Comparison of ENCODE assay signal across 29 cellular contexts in genomic region chr1:76122260-76122659, GRCh38. TPM values are rescaled to one million over a fixed set of nuclear protein-coding genes. Genes with fewer than 3 reads are reported as not detected.
"Had no signal": no experiment of that assay in that cellular context is flagged by ENCODE, and none has a peak within 500 bp of the region (broad histone marks: within the 10 kb centered on the region; RNA-seq: fewer than 3 reads in every experiment).

No MANE protein-coding gene starts in this region.

- H3K27me3 ChIP-seq: ascending aorta, body of pancreas, MG63, SJCRH30 had no signal

- DNase-seq: activated CD4-positive, alpha-beta T cell treated with anti-CD3 and anti-CD28 coated beads for 48 hours; activated CD4-positive, alpha-beta T cell treated with anti-CD3 and anti-CD28 coated beads, Interleukin-2, amount 50 U/mL, for 4 hours; activated CD4-positive, CD25-positive, alpha-beta regulatory T cell treated with anti-CD3 and anti-CD28 coated beads, Interleukin-2, amount 50 U/mL, for 72 hours; activated CD8-positive, alpha-beta T cell treated with anti-CD3 and anti-CD28 coated beads, Interleukin-2, amount 10 ng/mL, durations not matched to agents 7 days and 5 days; activated effector memory CD4-positive, alpha-beta T cell treated with Interleukin-2 at 50 U/mL for 16 hours; activated naive CD4-positive, alpha-beta T cell; activated naive CD8-positive, alpha-beta T cell treated with anti-CD3 and anti-CD28 coated beads, Interleukin-2, amount 50 U/mL, for 24 hours; activated T-cell treated with anti-CD3 and anti-CD28 coated beads, Interleukin-2, amount 50 U/mL, for 24 hours; amniotic stem cell; body of pancreas; central memory CD4-positive, alpha-beta T cell; MG63; MV-4-11; NCI-H1092 treated with DMSO at 0.1 percent for 48 hours; NCI-H1417 treated with DMSO at 0.1 percent for 48 hours; NCI-H1694; NCI-H2029; NCI-H446 treated with DMSO at 0.1 percent for 48 hours; NCI-H524 treated with DMSO at 0.1 percent for 48 hours; NCI-H748 treated with DMSO at 0.1 percent for 48 hours; RPMI8226; SJCRH30; SK-N-SH; SW 1271 had no signal

- H3K9me3 ChIP-seq: ascending aorta, body of pancreas, MG63, SJCRH30, SK-N-SH had no signal

- H3K27ac Mint-ChIP-seq: activated CD8-positive, alpha-beta T cell treated with anti-CD3 and anti-CD28 coated beads, Interleukin-2, amount 10 ng/mL, durations not matched to agents 7 days and 5 days; activated naive CD4-positive, alpha-beta T cell treated with anti-CD3 and anti-CD28 coated beads, Interleukin-2, amount 50 U/mL, for 72 hours; activated naive CD8-positive, alpha-beta T cell treated with anti-CD3 and anti-CD28 coated beads, Interleukin-2, amount 50 U/mL, for 24 hours; activated T-cell treated with anti-CD3 and anti-CD28 coated beads, Interleukin-2, amount 50 U/mL, for 24 hours; activated T-helper 1 cell treated with anti-CD3 and anti-CD28 coated beads, Interleukin-12 subunit alpha, Interleukin-12 subunit beta, Interleukin-2, Interleukin-4 antibody, amounts not matched to agents 30 ng/mL and 10 ng/mL and 1 ng/mL, durations not matched to agents 14 hours and 24 hours and 36 hours; T-helper 1 cell treated with Interleukin-12 subunit alpha and Interleukin-12 subunit beta and Interleukin-4 antibody, amounts not matched to agents 30 μg/mL and 1 μg/mL, for 36 hours had no signal

- H3K4me3 Mint-ChIP-seq: activated CD8-positive, alpha-beta T cell treated with anti-CD3 and anti-CD28 coated beads, Interleukin-2, amount 10 ng/mL, durations not matched to agents 7 days and 5 days; activated naive CD8-positive, alpha-beta T cell treated with anti-CD3 and anti-CD28 coated beads, Interleukin-2, amount 50 U/mL, for 24 hours; activated T-cell treated with anti-CD3 and anti-CD28 coated beads, Interleukin-2, amount 50 U/mL, for 24 hours; activated T-helper 1 cell treated with anti-CD3 and anti-CD28 coated beads, Interleukin-12 subunit alpha, Interleukin-12 subunit beta, Interleukin-2, Interleukin-4 antibody, amounts not matched to agents 30 ng/mL and 10 ng/mL and 1 ng/mL, durations not matched to agents 14 hours and 24 hours and 36 hours; T-helper 1 cell treated with Interleukin-12 subunit alpha and Interleukin-12 subunit beta and Interleukin-4 antibody, amounts not matched to agents 30 μg/mL and 1 μg/mL, for 36 hours; WTC11 had no signal

- H3K36me3 Mint-ChIP-seq: activated naive CD4-positive, alpha-beta T cell treated with anti-CD3 and anti-CD28 coated beads, Interleukin-2, amount 50 U/mL, for 72 hours; WTC11 had no signal

- H3K27ac ChIP-seq: ascending aorta, body of pancreas, SJCRH30 had no signal

- H3K9me3 Mint-ChIP-seq: activated naive CD4-positive, alpha-beta T cell treated with anti-CD3 and anti-CD28 coated beads, Interleukin-2, amount 50 U/mL, for 72 hours; activated naive CD8-positive, alpha-beta T cell treated with anti-CD3 and anti-CD28 coated beads, Interleukin-2, amount 50 U/mL, for 24 hours; activated T-cell treated with anti-CD3 and anti-CD28 coated beads, Interleukin-2, amount 50 U/mL, for 24 hours; activated T-helper 1 cell treated with anti-CD3 and anti-CD28 coated beads, Interleukin-12 subunit alpha, Interleukin-12 subunit beta, Interleukin-2, Interleukin-4 antibody, amounts not matched to agents 30 ng/mL and 10 ng/mL and 1 ng/mL, durations not matched to agents 14 hours and 24 hours and 36 hours; T-helper 1 cell treated with Interleukin-12 subunit alpha and Interleukin-12 subunit beta and Interleukin-4 antibody, amounts not matched to agents 30 μg/mL and 1 μg/mL, for 36 hours; WTC11 had no signal

- H3K4me1 ChIP-seq: ascending aorta, body of pancreas had no signal

- H3K4me3 ChIP-seq: ascending aorta, body of pancreas, MG63, SJCRH30 had no signal

- H3K36me3 ChIP-seq: ascending aorta, MG63, SJCRH30 had no signal

- H3K4me1 Mint-ChIP-seq: activated naive CD8-positive, alpha-beta T cell treated with anti-CD3 and anti-CD28 coated beads, Interleukin-2, amount 50 U/mL, for 24 hours had no signal

- H3K4me2 ChIP-seq: SK-N-SH had no signal

- H3K27me3 Mint-ChIP-seq: activated naive CD8-positive, alpha-beta T cell treated with anti-CD3 and anti-CD28 coated beads, Interleukin-2, amount 50 U/mL, for 24 hours; activated T-cell treated with anti-CD3 and anti-CD28 coated beads, Interleukin-2, amount 50 U/mL, for 24 hours had no signal

- H3K9ac ChIP-seq: SK-N-SH had no signal

RNA-seq across cellular contexts. Expression of gene ST6GALNAC3, which starts 47.7 kb away (rescaled TPM):
- total RNA-seq: activated T-helper 1 cell treated with anti-CD3 and anti-CD28 coated beads, Interleukin-12 subunit alpha, Interleukin-12 subunit beta, Interleukin-2, Interleukin-4 antibody, amounts not matched to agents 30 ng/mL and 10 ng/mL and 1 ng/mL, durations not matched to agents 14 hours and 24 hours and 36 hours had no signal
